In genomic region chr9:36401179-36401740, GRCh38 we compare ENCODE assay signal across 8 cellular contexts. TPM values are rescaled to one million over a fixed set of nuclear protein-coding genes. Genes with fewer than 3 reads are reported as not detected.
DNase-seq lines count a peak whose midpoint lies in the region; ATAC-seq, FAIRE-seq and TF ChIP-seq lines count a peak whose summit lies in the region.

No MANE protein-coding gene starts in this region.

- H3K27me3 ChIP-seq in SJSA1 (replicated peaks): no peaks in the 10 kb centered on the region

- H3K4me3 Mint-ChIP-seq in stimulated activated naive CD8-positive, alpha-beta T cell treated with anti-CD3 and anti-CD28 coated beads, Interleukin-15, Interleukin-2, amounts not matched to agents 100 ng/mL and 50 ng/mL, for 24 hours: peak overlapping the region; percentile 86

- H3K36me3 ChIP-seq in SJSA1: peaks cover 4% of the 10 kb centered on the region

- ATAC-seq in GM21529 (IDR thresholded peaks at IDR 0.05; ENCODE audit: unreplicated experiment): peak; percentile 63
- ATAC-seq in left lobe of liver: peak; percentile 74

- H3K4me1 ChIP-seq in SJSA1 (replicated peaks): peaks cover 8% of the 10 kb centered on the region

- H3K9me3 ChIP-seq in SJSA1 (replicated peaks): no peaks in the 10 kb centered on the region

- H3K36me3 Mint-ChIP-seq in stimulated activated naive CD8-positive, alpha-beta T cell treated with anti-CD3 and anti-CD28 coated beads, Interleukin-15, Interleukin-2, amounts not matched to agents 100 ng/mL and 50 ng/mL, for 24 hours (ENCODE audit: low read depth): peaks cover 20% of the 10 kb centered on the region

- H3K9me3 Mint-ChIP-seq in stimulated activated naive CD8-positive, alpha-beta T cell treated with anti-CD3 and anti-CD28 coated beads, Interleukin-15, Interleukin-2, amounts not matched to agents 100 ng/mL and 50 ng/mL, for 24 hours: no peaks in the 10 kb centered on the region

- peaks cover 36% of the 10 kb centered on the region for H3K4me1 Mint-ChIP-seq in stimulated activated naive CD8-positive, alpha-beta T cell treated with anti-CD3 and anti-CD28 coated beads, Interleukin-15, Interleukin-2, amounts not matched to agents 100 ng/mL and 50 ng/mL, for 24 hours (ENCODE audit: low read depth)

- FAIRE-seq in HTR-8/SVneo (lab: Jason Lieb, UNC): no peak

- no peak for TF ChIP-seq CTCF in coronary artery (IDR thresholded peaks at IDR 0.05)

- DNase-seq in activated CD4-positive, CD25-positive, alpha-beta regulatory T cell (lab: John Stamatoyannopoulos, UW): peak; percentile 63 to 83 (median 73)
- no peak for DNase-seq in activated CD4-positive, CD25-positive, alpha-beta regulatory T cell treated with anti-CD3 and anti-CD28 coated beads, Interleukin-2, amount 50 U/mL, for 72 hours
- DNase-seq in HTR-8/SVneo (ENCODE audit: insufficient read length, low spot score) (peak; percentile 88), SJSA1 (ENCODE audit: low read depth in 1 of 2, low spot score in 2 of 2) (peak in 1 of 2 experiments; percentile 5), coronary artery (ENCODE audit: low spot score) (no peak), left lobe of liver (ENCODE audit: low spot score) (no peak)

- H3K4me3 ChIP-seq in SJSA1: peak overlapping the region; percentile 88
- H3K4me3 ChIP-seq in coronary artery: peak overlapping the region; percentile 89

- no peaks in the 10 kb centered on the region for H3K27me3 Mint-ChIP-seq in stimulated activated naive CD8-positive, alpha-beta T cell treated with anti-CD3 and anti-CD28 coated beads, Interleukin-15, Interleukin-2, amounts not matched to agents 100 ng/mL and 50 ng/mL, for 24 hours

- no peak overlapping the region for H3K27ac ChIP-seq in SJSA1
- peak overlapping the region; percentile 79 to 96 for H3K27ac ChIP-seq in coronary artery

- H3K27ac Mint-ChIP-seq in stimulated activated naive CD8-positive, alpha-beta T cell treated with anti-CD3 and anti-CD28 coated beads, Interleukin-15, Interleukin-2, amounts not matched to agents 100 ng/mL and 50 ng/mL, for 24 hours: peak overlapping the region; percentile 74

RNA-seq across cellular contexts. Expression of gene RNF38, which starts 1.2 kb away (rescaled TPM):
- total RNA-seq in SJSA1 (2014; rRNA removed; shearing (Covaris generic)): 7.9 and 8.8 TPM in 2 replicates
- total RNA-seq in left lobe of liver: 12.9 TPM

Comparison
In these comparisons a context has a peak if more than half of its experiments do, and no peak if none do; other contexts are left out.
1. DNase-seq: peak in activated CD4-positive, CD25-positive, alpha-beta regulatory T cell (4 of 4) and HTR-8/SVneo (single experiment); none in activated CD4-positive, CD25-positive, alpha-beta regulatory T cell treated with anti-CD3 and anti-CD28 coated beads, Interleukin-2, amount 50 U/mL, for 72 hours (single experiment), coronary artery (single experiment) and left lobe of liver (single experiment).